Comparison of ENCODE assay signal across 27 cellular contexts in the genomic region with DNA sequence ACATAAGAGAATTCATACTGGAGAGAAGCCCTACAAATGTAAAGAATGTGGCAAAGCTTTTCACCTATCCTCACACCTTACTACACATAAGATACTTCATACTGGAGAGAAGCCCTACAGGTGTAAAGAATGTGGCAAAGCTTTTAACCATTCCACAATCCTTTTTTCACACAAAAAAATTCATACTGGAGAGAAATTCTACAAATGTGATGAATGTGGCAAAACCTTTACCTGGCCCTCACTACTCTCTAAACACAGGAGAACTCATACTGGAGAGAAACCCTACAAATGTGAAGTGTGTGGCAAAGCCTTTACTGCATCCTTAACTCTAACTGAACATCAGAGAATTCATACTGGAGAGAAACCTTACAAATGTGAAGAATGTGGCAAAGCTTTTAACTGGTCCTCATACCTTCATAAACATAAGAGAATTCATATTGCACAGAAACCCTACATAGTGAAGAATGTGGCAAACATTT.
"Had no signal": no experiment of that assay in that cellular context is flagged by ENCODE, and none has a peak within 500 bp of the region (broad histone marks: within the 10 kb centered on the region; RNA-seq: fewer than 3 reads in every experiment).

No MANE protein-coding gene starts in this region.

- H3K4me1 Mint-ChIP-seq: activated B cell treated with CpG ODN at 0.5 μM for 24 hours; activated CD4-positive, alpha-beta T cell treated with anti-CD3 and anti-CD28 coated beads, Interleukin-2, amount 10 ng/mL, durations not matched to agents 24 days and 14 days; activated CD8-positive, alpha-beta memory T cell treated with anti-CD3 and anti-CD28 coated beads, Interleukin-2, amount 10 ng/mL, durations not matched to agents 7 days and 5 days; T-cell had no signal

- H3K27ac ChIP-seq: SK-N-MC had no signal

- H3K4me3 ChIP-seq: SK-N-MC had no signal

- H3K27me3 Mint-ChIP-seq: activated B cell treated with CpG ODN at 0.5 μM for 24 hours; activated CD4-positive, alpha-beta T cell treated with anti-CD3 and anti-CD28 coated beads, Interleukin-2, amount 10 ng/mL, durations not matched to agents 24 days and 14 days; activated CD8-positive, alpha-beta memory T cell treated with anti-CD3 and anti-CD28 coated beads, Interleukin-2, amount 10 ng/mL, durations not matched to agents 7 days and 5 days; activated naive CD8-positive, alpha-beta T cell; activated T-cell treated with anti-CD3 and anti-CD28 coated beads, Interleukin-2, amount 50 U/mL, for 24 hours; T-cell had no signal

- DNase-seq: activated B cell treated with CpG ODN at 0.5 μM for 24 hours; activated CD4-positive, alpha-beta T cell treated with anti-CD3 and anti-CD28 coated beads for 1 hour; activated CD4-positive, alpha-beta T cell treated with anti-CD3 and anti-CD28 coated beads, Interleukin-2, amount 10 ng/mL, durations not matched to agents 24 days and 14 days; activated CD4-positive, alpha-beta T cell treated with anti-CD3 and anti-CD28 coated beads, Interleukin-2, amount 50 U/mL, for 48 hours; activated CD8-positive, alpha-beta memory T cell treated with anti-CD3 and anti-CD28 coated beads, Interleukin-2, amount 10 ng/mL, durations not matched to agents 7 days and 5 days; activated effector memory CD4-positive, alpha-beta T cell treated with Interleukin-2 at 50 U/mL for 16 hours; activated naive CD4-positive, alpha-beta T cell treated with Interleukin-2 at 50 U/mL for 16 hours; activated T-cell treated with anti-CD3 and anti-CD28 coated beads, Interleukin-2, amount 50 U/mL, for 24 hours; anterior cingulate cortex; cerebellar nuclear complex; Karpas-422; NCI-H146; NCI-H1930; NCI-H2107; NCI-H2171 treated with DMSO at 0.1 percent for 48 hours; NCI-H226; NCI-H526; NCI-H82; RPMI8226; T-cell; T-helper 2 cell; T1000 had no signal

- ATAC-seq: activated CD8-positive, alpha-beta memory T cell treated with anti-CD3 and anti-CD28 coated beads, Interleukin-2, amount 10 ng/mL, durations not matched to agents 7 days and 5 days; Panc1; Right ventricle myocardium inferior; T-cell had no signal

- H3K27ac Mint-ChIP-seq: activated B cell treated with CpG ODN at 0.5 μM for 24 hours; activated CD4-positive, alpha-beta T cell treated with anti-CD3 and anti-CD28 coated beads, Interleukin-2, amount 10 ng/mL, durations not matched to agents 24 days and 14 days; activated CD8-positive, alpha-beta memory T cell treated with anti-CD3 and anti-CD28 coated beads, Interleukin-2, amount 10 ng/mL, durations not matched to agents 7 days and 5 days; activated naive CD8-positive, alpha-beta T cell; activated T-cell treated with anti-CD3 and anti-CD28 coated beads, Interleukin-2, amount 50 U/mL, for 24 hours; activated T-helper 1 cell treated with anti-CD3 and anti-CD28 coated beads, Interleukin-12 subunit alpha, Interleukin-12 subunit beta, Interleukin-2, Interleukin-4 antibody, amounts not matched to agents 30 ng/mL and 10 ng/mL and 1 ng/mL, durations not matched to agents 14 hours and 24 hours and 36 hours; T-cell had no signal

- H3K4me3 Mint-ChIP-seq: activated B cell treated with CpG ODN at 0.5 μM for 24 hours; activated CD4-positive, alpha-beta T cell treated with anti-CD3 and anti-CD28 coated beads, Interleukin-2, amount 10 ng/mL, durations not matched to agents 24 days and 14 days; activated CD8-positive, alpha-beta memory T cell treated with anti-CD3 and anti-CD28 coated beads, Interleukin-2, amount 10 ng/mL, durations not matched to agents 7 days and 5 days; activated naive CD8-positive, alpha-beta T cell; activated T-cell treated with anti-CD3 and anti-CD28 coated beads, Interleukin-2, amount 50 U/mL, for 24 hours; activated T-helper 1 cell treated with anti-CD3 and anti-CD28 coated beads, Interleukin-12 subunit alpha, Interleukin-12 subunit beta, Interleukin-2, Interleukin-4 antibody, amounts not matched to agents 30 ng/mL and 10 ng/mL and 1 ng/mL, durations not matched to agents 14 hours and 24 hours and 36 hours; T-cell had no signal
